ENCODE assay signal across 8 cellular contexts in genomic region chr1:89757532-89757931, GRCh38.
DNase-seq lines count a peak whose midpoint lies in the region; ATAC-seq and TF ChIP-seq lines count a peak whose summit lies in the region.

No MANE protein-coding gene starts in this region.

- H3K27ac Mint-ChIP-seq in naive B cell (peak overlapping the region in 4 of 6 donors; percentile 2 to 89 (median 46)), mesothelial cell of epicardium (no peak overlapping the region)

- no peak for TF ChIP-seq CTCF in RWPE1 (conservative IDR thresholded peaks at IDR 0.05; ENCODE audit: low read depth)
- TF ChIP-seq CTCF in mesothelial cell of epicardium (IDR thresholded peaks at IDR 0.05; ENCODE audit: unreplicated experiment), result no peak

- H3K9me3 Mint-ChIP-seq in naive B cell (no peaks in the 10 kb centered on the region), mesothelial cell of epicardium (no peaks in the 10 kb centered on the region)

- H3K4me1 Mint-ChIP-seq in naive B cell (peaks cover 20 to 28% (median 26%) of the 10 kb centered on the region in 3 donors), mesothelial cell of epicardium (peaks cover 16% of the 10 kb centered on the region)

- H3K27me3 Mint-ChIP-seq in naive B cell (peaks cover 0 to 3% (median 0%) of the 10 kb centered on the region in 3 donors), mesothelial cell of epicardium (ENCODE audit: low read depth) (peaks cover 23% of the 10 kb centered on the region)

- H3K4me3 Mint-ChIP-seq in naive B cell (peak overlapping the region; percentile 67 to 89 (median 81)), mesothelial cell of epicardium (no peak overlapping the region)

- CTCF ChIA-PET in RWPE1 (lab: Yijun Ruan, JAX), result interaction anchor here (1.0 kb wide), 1 partner anchor 163 kb away, joined by 3 read pairs; no protein-coding TSS in a partner anchor

- POLR2A ChIA-PET in RWPE1 (lab: Yijun Ruan, JAX; ENCODE audit: low non-redundant PET), result no interaction called here

- ATAC-seq in naive B cell (ENCODE audit: low read depth in 2 of 2), result peak; percentile 77 to 81
- no peak for ATAC-seq in HG03196 (IDR thresholded peaks at IDR 0.05; ENCODE audit: unreplicated experiment)

- H3K36me3 Mint-ChIP-seq in naive B cell (no peaks in the 10 kb centered on the region), mesothelial cell of epicardium (no peaks in the 10 kb centered on the region)

- H3K27ac ChIP-seq in RWPE1, result no peak overlapping the region

- peak; percentile 60 for DNase-seq in NK-92 treated with Interleukin-12 subunit alpha and Interleukin-12 subunit beta, amount 100 ng/mL, for 24 hours (lab: John Stamatoyannopoulos, UW)
- DNase-seq in NK-92 (lab: John Stamatoyannopoulos, UW; ENCODE audit: unreplicated experiment) (no peak), NCI-H69 (lab: John Stamatoyannopoulos, UW) (peak; percentile 40), amniotic epithelial cell (ENCODE audit: low read depth) (peak; percentile 27), naive B cell (no peak), RWPE1 (ENCODE audit: low spot score) (no peak), mesothelial cell of epicardium (ENCODE audit: low spot score in 2 of 2, unreplicated experiment in 2 of 2) (no peak)

Comparison
In these comparisons a context has a peak if more than half of its experiments do, and no peak if none do; other contexts are left out.
1. DNase-seq: peak in NK-92 treated with Interleukin-12 subunit alpha and Interleukin-12 subunit beta, amount 100 ng/mL, for 24 hours (single experiment), NCI-H69 (single experiment) and amniotic epithelial cell (single experiment); none in NK-92 (single experiment), naive B cell (single experiment), RWPE1 (single experiment) and mesothelial cell of epicardium (0 of 2).